In genomic region chr12:53179694-53180269, GRCh38 we compare ENCODE assay signal across 1 cellular context.
A peak's percentile ranks its signal among the peaks of the same experiment; 100 is the strongest.
TF ChIP-seq lines count a peak whose summit lies in the region.

No MANE protein-coding gene starts in this region.

TF ChIP-seq in K562, 482 proteins besides CTCF, POLR2A, EP300 and RAD21 (continued from another document):
- TF ChIP-seq, protein P1, sequence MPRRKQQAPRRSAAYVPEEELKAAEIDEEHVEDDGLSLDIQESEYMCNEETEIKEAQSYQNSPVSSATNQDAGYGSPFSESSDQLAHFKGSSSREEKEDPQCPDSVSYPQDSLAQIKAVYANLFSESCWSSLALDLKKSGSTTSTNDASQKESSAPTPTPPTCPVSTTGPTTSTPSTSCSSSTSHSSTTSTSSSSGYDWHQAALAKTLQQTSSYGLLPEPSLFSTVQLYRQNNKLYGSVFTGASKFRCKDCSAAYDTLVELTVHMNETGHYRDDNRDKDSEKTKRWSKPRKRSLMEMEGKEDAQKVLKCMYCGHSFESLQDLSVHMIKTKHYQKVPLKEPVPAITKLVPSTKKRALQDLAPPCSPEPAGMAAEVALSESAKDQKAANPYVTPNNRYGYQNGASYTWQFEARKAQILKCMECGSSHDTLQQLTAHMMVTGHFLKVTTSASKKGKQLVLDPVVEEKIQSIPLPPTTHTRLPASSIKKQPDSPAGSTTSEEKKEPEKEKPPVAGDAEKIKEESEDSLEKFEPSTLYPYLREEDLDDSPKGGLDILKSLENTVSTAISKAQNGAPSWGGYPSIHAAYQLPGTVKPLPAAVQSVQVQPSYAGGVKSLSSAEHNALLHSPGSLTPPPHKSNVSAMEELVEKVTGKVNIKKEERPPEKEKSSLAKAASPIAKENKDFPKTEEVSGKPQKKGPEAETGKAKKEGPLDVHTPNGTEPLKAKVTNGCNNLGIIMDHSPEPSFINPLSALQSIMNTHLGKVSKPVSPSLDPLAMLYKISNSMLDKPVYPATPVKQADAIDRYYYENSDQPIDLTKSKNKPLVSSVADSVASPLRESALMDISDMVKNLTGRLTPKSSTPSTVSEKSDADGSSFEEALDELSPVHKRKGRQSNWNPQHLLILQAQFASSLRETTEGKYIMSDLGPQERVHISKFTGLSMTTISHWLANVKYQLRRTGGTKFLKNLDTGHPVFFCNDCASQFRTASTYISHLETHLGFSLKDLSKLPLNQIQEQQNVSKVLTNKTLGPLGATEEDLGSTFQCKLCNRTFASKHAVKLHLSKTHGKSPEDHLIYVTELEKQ (CRISPR knock-in tag; IDR thresholded peaks at IDR 0.05), result no peak
- TF ChIP-seq SIRT6 (IDR thresholded peaks at IDR 0.05; ENCODE audit: low read depth, low read length) (no peak), CBX1 (IDR thresholded peaks at IDR 0.05; ENCODE audit: low read depth) (no peak), ZNF431 (CRISPR knock-in tag; IDR thresholded peaks at IDR 0.05) (no peak), MAFK (IDR thresholded peaks at IDR 0.05; ENCODE audit: low read length) (no peak), NBN (IDR thresholded peaks at IDR 0.05; ENCODE audit: low read depth) (peak; percentile 37; the same call in 1 of the 2 replicates), GABPB2 (CRISPR knock-in tag; conservative IDR thresholded peaks at IDR 0.05) (no peak), ZNF23 (CRISPR knock-in tag; IDR thresholded peaks at IDR 0.05) (no peak), SAFB (IDR thresholded peaks at IDR 0.05; ENCODE audit: borderline replicate concordance, low read depth, low read length) (no peak), FOS (IDR thresholded peaks at IDR 0.05; ENCODE audit: extremely low read depth, insufficient read length) (no peak), SAFB2 (IDR thresholded peaks at IDR 0.05; ENCODE audit: borderline replicate concordance, low read depth, low read length, severe bottlenecking) (no peak), TRIM28 (IDR thresholded peaks at IDR 0.05) (0 out of 2 replicates have a peak, but pooled peaks have one; percentile 3), SMARCC2 (IDR thresholded peaks at IDR 0.05; ENCODE audit: low read depth) (0 out of 2 replicates have a peak, but pooled peaks have one; percentile 51), CHD2 (IDR thresholded peaks at IDR 0.05; ENCODE audit: low read depth, low read length) (no peak), HDAC1 (IDR thresholded peaks at IDR 0.05) (no peak), ZNF140 (CRISPR knock-in tag; IDR thresholded peaks at IDR 0.05) (no peak), RBM25 (IDR thresholded peaks at IDR 0.05; ENCODE audit: low read depth, low read length, severe bottlenecking) (no peak), FOXP1 (CRISPR knock-in tag; IDR thresholded peaks at IDR 0.05) (no peak), JUND (IDR thresholded peaks at IDR 0.05; ENCODE audit: borderline replicate concordance, low read depth, low read length) (no peak), JUND (tag; IDR thresholded peaks at IDR 0.05; ENCODE audit: borderline replicate concordance, low read depth, low read length) (no peak)
- TF ChIP-seq, protein P2, sequence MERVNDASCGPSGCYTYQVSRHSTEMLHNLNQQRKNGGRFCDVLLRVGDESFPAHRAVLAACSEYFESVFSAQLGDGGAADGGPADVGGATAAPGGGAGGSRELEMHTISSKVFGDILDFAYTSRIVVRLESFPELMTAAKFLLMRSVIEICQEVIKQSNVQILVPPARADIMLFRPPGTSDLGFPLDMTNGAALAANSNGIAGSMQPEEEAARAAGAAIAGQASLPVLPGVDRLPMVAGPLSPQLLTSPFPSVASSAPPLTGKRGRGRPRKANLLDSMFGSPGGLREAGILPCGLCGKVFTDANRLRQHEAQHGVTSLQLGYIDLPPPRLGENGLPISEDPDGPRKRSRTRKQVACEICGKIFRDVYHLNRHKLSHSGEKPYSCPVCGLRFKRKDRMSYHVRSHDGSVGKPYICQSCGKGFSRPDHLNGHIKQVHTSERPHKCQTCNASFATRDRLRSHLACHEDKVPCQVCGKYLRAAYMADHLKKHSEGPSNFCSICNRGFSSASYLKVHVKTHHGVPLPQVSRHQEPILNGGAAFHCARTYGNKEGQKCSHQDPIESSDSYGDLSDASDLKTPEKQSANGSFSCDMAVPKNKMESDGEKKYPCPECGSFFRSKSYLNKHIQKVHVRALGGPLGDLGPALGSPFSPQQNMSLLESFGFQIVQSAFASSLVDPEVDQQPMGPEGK (CRISPR knock-in tag; IDR thresholded peaks at IDR 0.05; ENCODE audit: borderline replicate concordance), result no peak
- TF ChIP-seq, protein P3, sequence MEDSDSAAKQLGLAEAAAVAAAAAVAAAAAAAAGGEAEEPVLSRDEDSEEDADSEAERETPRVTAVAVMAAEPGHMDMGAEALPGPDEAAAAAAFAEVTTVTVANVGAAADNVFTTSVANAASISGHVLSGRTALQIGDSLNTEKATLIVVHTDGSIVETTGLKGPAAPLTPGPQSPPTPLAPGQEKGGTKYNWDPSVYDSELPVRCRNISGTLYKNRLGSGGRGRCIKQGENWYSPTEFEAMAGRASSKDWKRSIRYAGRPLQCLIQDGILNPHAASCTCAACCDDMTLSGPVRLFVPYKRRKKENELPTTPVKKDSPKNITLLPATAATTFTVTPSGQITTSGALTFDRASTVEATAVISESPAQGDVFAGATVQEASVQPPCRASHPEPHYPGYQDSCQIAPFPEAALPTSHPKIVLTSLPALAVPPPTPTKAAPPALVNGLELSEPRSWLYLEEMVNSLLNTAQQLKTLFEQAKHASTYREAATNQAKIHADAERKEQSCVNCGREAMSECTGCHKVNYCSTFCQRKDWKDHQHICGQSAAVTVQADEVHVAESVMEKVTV (CRISPR knock-in tag; IDR thresholded peaks at IDR 0.05), result no peak
- TF ChIP-seq, protein P4, sequence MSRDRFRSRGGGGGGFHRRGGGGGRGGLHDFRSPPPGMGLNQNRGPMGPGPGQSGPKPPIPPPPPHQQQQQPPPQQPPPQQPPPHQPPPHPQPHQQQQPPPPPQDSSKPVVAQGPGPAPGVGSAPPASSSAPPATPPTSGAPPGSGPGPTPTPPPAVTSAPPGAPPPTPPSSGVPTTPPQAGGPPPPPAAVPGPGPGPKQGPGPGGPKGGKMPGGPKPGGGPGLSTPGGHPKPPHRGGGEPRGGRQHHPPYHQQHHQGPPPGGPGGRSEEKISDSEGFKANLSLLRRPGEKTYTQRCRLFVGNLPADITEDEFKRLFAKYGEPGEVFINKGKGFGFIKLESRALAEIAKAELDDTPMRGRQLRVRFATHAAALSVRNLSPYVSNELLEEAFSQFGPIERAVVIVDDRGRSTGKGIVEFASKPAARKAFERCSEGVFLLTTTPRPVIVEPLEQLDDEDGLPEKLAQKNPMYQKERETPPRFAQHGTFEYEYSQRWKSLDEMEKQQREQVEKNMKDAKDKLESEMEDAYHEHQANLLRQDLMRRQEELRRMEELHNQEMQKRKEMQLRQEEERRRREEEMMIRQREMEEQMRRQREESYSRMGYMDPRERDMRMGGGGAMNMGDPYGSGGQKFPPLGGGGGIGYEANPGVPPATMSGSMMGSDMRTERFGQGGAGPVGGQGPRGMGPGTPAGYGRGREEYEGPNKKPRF (IDR thresholded peaks at IDR 0.05; ENCODE audit: low read depth, low read length), result no peak
